Comparison of ENCODE assay signal across 21 cellular contexts in the genomic region with DNA sequence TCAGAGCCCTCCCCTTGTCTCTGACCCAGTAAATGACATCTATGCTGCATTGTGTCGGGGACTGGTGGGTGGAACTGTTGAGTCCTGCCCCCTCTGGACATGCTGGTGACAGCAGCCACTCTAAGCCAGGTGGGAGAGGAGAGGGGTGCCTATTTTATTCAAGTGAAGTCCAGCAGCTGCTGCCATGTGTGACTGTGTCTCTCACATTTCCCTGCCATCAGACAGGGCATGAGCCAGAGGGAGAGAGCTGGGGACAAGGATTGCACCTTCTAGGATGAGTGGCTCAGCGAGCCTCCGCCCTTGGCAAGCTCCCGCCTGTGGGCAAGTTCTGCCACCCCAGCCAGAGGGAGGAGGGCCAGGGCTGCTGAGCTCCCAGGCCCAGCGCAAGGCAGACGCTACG. TPM values are rescaled to one million over a fixed set of nuclear protein-coding genes. Genes with fewer than 3 reads are reported as not detected.
A peak's percentile ranks its signal among the peaks of the same experiment; 100 is the strongest.
DNase-seq lines count a peak whose midpoint lies in the region; ATAC-seq, FAIRE-seq and TF ChIP-seq lines count a peak whose summit lies in the region.
"Had no signal": no experiment of that assay in that cellular context is flagged by ENCODE, and none has a peak within 500 bp of the region (broad histone marks: within the 10 kb centered on the region; RNA-seq: fewer than 3 reads in every experiment).

No MANE protein-coding gene starts in this region.

- no peak overlapping the region for H2BK5ac ChIP-seq in mesendoderm (ENCODE audit: low read length)

- no peak overlapping the region for H3K18ac ChIP-seq in mesendoderm (ENCODE audit: low read length)

- ATAC-seq in SK-N-SH treated with all-trans-retinoic acid at 6 μM for 48 hours (no peak; the same call in 2 of the 3 replicates), GM12878 (peak; percentile 66; the same call in 2 of the 3 replicates), GM19467 (IDR thresholded peaks at IDR 0.05; ENCODE audit: unreplicated experiment) (no peak), GM21526 (IDR thresholded peaks at IDR 0.05; ENCODE audit: low FRiP score, unreplicated experiment) (no peak)

- H3K4me1 ChIP-seq in SK-N-SH (ENCODE audit: control insufficient read depth in 1 of 2, insufficient read depth in 2 of 2, low read depth in 1 of 2, low read length in 1 of 2): no peaks in the 10 kb centered on the region
- H3K4me1 ChIP-seq in GM12878 (ENCODE audit: control insufficient read depth, insufficient read depth, low read length): no peaks in the 10 kb centered on the region
- no peaks in the 10 kb centered on the region for H3K4me1 ChIP-seq in mesendoderm (ENCODE audit: control insufficient read depth, low read depth, low read length)
- no peaks in the 10 kb centered on the region for H3K4me1 ChIP-seq in vagina
- H3K4me1 ChIP-seq: A549, colonic mucosa, prostate gland had no signal

- H4K5ac ChIP-seq in mesendoderm (ENCODE audit: low read length): no peak overlapping the region

- no peak overlapping the region for H3K4me3 ChIP-seq in SK-N-SH (ENCODE audit: low read depth in 2 of 2, low read length in 1 of 2)
- no peak overlapping the region for H3K4me3 ChIP-seq in GM12878
- no peak overlapping the region for H3K4me3 ChIP-seq in mesendoderm (ENCODE audit: low read length)
- no peak overlapping the region for H3K4me3 ChIP-seq in vagina
- H3K4me3 ChIP-seq: A549, colonic mucosa, prostate gland had no signal

- TF ChIP-seq POLR2A in GM12878 (IDR thresholded peaks at IDR 0.05; ENCODE audit: low read depth, low read length) (no peak), vagina (IDR thresholded peaks at IDR 0.05) (no peak)

- TF ChIP-seq RAD21 in SK-N-SH (IDR thresholded peaks at IDR 0.05; ENCODE audit: low read length) (no peak), GM12878 (IDR thresholded peaks at IDR 0.05; ENCODE audit: insufficient read depth, low read depth, low read length) (no peak; the same call in 1 of the 2 replicates)

- H3K27me3 ChIP-seq in SK-N-SH (ENCODE audit: insufficient read depth) (no peaks in the 10 kb centered on the region), GM12878 (replicated peaks in 1 of 2; ENCODE audit: control insufficient read depth in 2 of 2, insufficient read depth in 2 of 2, low read length in 1 of 2) (no peaks in the 10 kb centered on the region; a peak in 1 of 4 replicates), mesendoderm (ENCODE audit: insufficient read depth, low read length, poor library complexity) (no peaks in the 10 kb centered on the region), vagina (no peaks in the 10 kb centered on the region)
- H3K27me3 ChIP-seq: colonic mucosa had no signal

- H2AK5ac ChIP-seq in mesendoderm (ENCODE audit: low read length): no peak overlapping the region

- CTCF ChIA-PET in SK-N-SH (lab: Yijun Ruan, JAX): no interaction called here
- CTCF ChIA-PET in GM12878 (lab: Yijun Ruan, JAX): no interaction called here

- intact Hi-C loops in GM12878 (cut with micrococcal nuclease; ENCODE audit: unreplicated experiment) (no loop called here), vagina (cut with DNase I) (no loop called here)

- DNase-seq in SK-N-SH (peak; percentile 46), GM12878 (ENCODE audit: low read depth, low spot score) (no peak), mesendoderm (peak; percentile 47), vagina (ENCODE audit: extremely low spot score in 2 of 2) (peak; percentile 60 to 89), dermis blood vessel endothelial cell (no peak)
- DNase-seq: CD4-positive, alpha-beta T cell; colonic mucosa; NCI-H2107; stimulated activated CD4-positive, alpha-beta T cell treated with anti-CD3 and anti-CD28 coated beads, Interleukin-15, amount 100 ng/mL, for 24 hours; SW 1271 had no signal

- TF ChIP-seq CTCF in SK-N-SH (IDR thresholded peaks at IDR 0.05): no peak
- TF ChIP-seq CTCF in GM12878 (IDR thresholded peaks at IDR 0.05 in 2 of 3, conservative IDR thresholded peaks at IDR 0.05 in 1 of 3; ENCODE audit: control insufficient read depth in 2 of 3, extremely low read depth in 1 of 3, insufficient read depth in 1 of 3, low read depth in 3 of 3, low read length in 3 of 3): no peak
- no peak for TF ChIP-seq CTCF in vagina (IDR thresholded peaks at IDR 0.05)

- H4K20me1 ChIP-seq in SK-N-SH (ENCODE audit: insufficient read depth) (no peaks in the 10 kb centered on the region), GM12878 (ENCODE audit: control insufficient read depth, insufficient read depth) (no peaks in the 10 kb centered on the region)

- no peak overlapping the region for H2AFZ ChIP-seq in SK-N-SH (ENCODE audit: low read depth)
- H2AFZ ChIP-seq in GM12878 (ENCODE audit: control insufficient read depth, low read depth, low read length): no peak overlapping the region

- H3K36me3 ChIP-seq in SK-N-SH (replicated peaks in 1 of 2; ENCODE audit: control insufficient read depth in 1 of 2, insufficient read depth in 2 of 2, low read length in 1 of 2): no peaks in the 10 kb centered on the region
- H3K36me3 ChIP-seq in GM12878 (ENCODE audit: control insufficient read depth in 2 of 2, insufficient read depth in 2 of 2, low read length in 1 of 2): no peaks in the 10 kb centered on the region
- H3K36me3 ChIP-seq in mesendoderm (ENCODE audit: control insufficient read depth, insufficient read depth, low read length): no peaks in the 10 kb centered on the region
- no peaks in the 10 kb centered on the region for H3K36me3 ChIP-seq in vagina
- H3K36me3 ChIP-seq: colonic mucosa, prostate gland had no signal

- TF ChIP-seq EP300 in SK-N-SH (IDR thresholded peaks at IDR 0.05; ENCODE audit: borderline replicate concordance in 1 of 2, low read depth in 1 of 2, low read length in 1 of 2) (no peak), GM12878 (IDR thresholded peaks at IDR 0.05; ENCODE audit: borderline replicate concordance in 1 of 2, control insufficient read depth in 1 of 2, low read depth in 2 of 2, low read length in 2 of 2) (no peak)

- no TSS peak for BruUV-seq in GM12878 (replicated peaks; lab: Mats Ljungman, UMichigan)

- RAD21 ChIA-PET in GM12878 (lab: Charles Lee; ENCODE audit: unreplicated experiment): no interaction called here

- SMC1A ChIA-PET in GM12878 (lab: Charles Lee; ENCODE audit: uncharacterized antibody, unreplicated experiment): no interaction called here

- POLR2A ChIA-PET in SK-N-SH (lab: Yijun Ruan, JAX): no interaction called here
- POLR2A ChIA-PET in GM12878 (lab: Charles Lee): no interaction called here

- no peaks in the 10 kb centered on the region for H3F3A ChIP-seq in SK-N-SH (replicated peaks; ENCODE audit: insufficient read depth)

- no peak overlapping the region for H2BK15ac ChIP-seq in mesendoderm (replicated peaks; ENCODE audit: low read depth)

- H3K79me1 ChIP-seq in mesendoderm (ENCODE audit: low read length): no peaks in the 10 kb centered on the region

- no peak overlapping the region for H3K4ac ChIP-seq in mesendoderm (ENCODE audit: low read depth, low read length)

- H3K79me2 ChIP-seq in SK-N-SH (ENCODE audit: insufficient read depth): no peaks in the 10 kb centered on the region
- H3K79me2 ChIP-seq in GM12878 (ENCODE audit: control insufficient read depth, insufficient read depth, low read length): no peaks in the 10 kb centered on the region
- H3K79me2 ChIP-seq in mesendoderm (ENCODE audit: control insufficient read depth, insufficient read depth, low read length): no peaks in the 10 kb centered on the region

- no peak overlapping the region for H2BK120ac ChIP-seq in mesendoderm (ENCODE audit: low read depth, low read length)

- no peak overlapping the region for H3K27ac ChIP-seq in SK-N-SH (ENCODE audit: low read depth in 2 of 2, low read length in 1 of 2)
- H3K27ac ChIP-seq in GM12878 (ENCODE audit: control insufficient read depth, insufficient read depth): no peak overlapping the region
- H3K27ac ChIP-seq in mesendoderm (ENCODE audit: low read depth, low read length): no peak overlapping the region
- H3K27ac ChIP-seq in vagina: no peak overlapping the region
- H3K27ac ChIP-seq: colonic mucosa, prostate gland, VCaP had no signal

- 79% methylated on average over 5 of the region's 7 CpGs for WGBS in SK-N-SH (ENCODE audit: low lambda C conversion rate)
- WGBS in GM12878 (ENCODE audit: insufficient coverage, insufficient replicate concordance, low lambda C conversion rate, missing lambda C conversion rate): 46% methylated on average over 7 of the region's 7 CpGs
- no CpG with 5 or more reads among the region's 7 CpGs for WGBS in mesendoderm (ENCODE audit: extremely low coverage, insufficient coverage, low lambda C conversion rate)

- no peak overlapping the region for H4K8ac ChIP-seq in mesendoderm (ENCODE audit: low read depth, low read length)

- H3K9me3 ChIP-seq in SK-N-SH (no peaks in the 10 kb centered on the region), GM12878 (replicated peaks; ENCODE audit: control insufficient read depth, insufficient read depth, low read length) (no peaks in the 10 kb centered on the region), vagina (no peaks in the 10 kb centered on the region)
- H3K9me3 ChIP-seq: A549, colonic mucosa, prostate gland had no signal

- in situ Hi-C loops in GM12878 (cut with MboI): no loop called here

- H3K9ac ChIP-seq in SK-N-SH (no peak overlapping the region), GM12878 (ENCODE audit: control insufficient read depth, insufficient read depth, low read length) (no peak overlapping the region), mesendoderm (ENCODE audit: low read length) (no peak overlapping the region)

- peak overlapping the region; percentile 15 for H3K56ac ChIP-seq in mesendoderm (ENCODE audit: low read length)

- FAIRE-seq in GM12878 (lab: Jason Lieb, UNC): no peak
- FAIRE-seq: A549, astrocyte, HTR-8/SVneo had no signal

- H3K23ac ChIP-seq in mesendoderm (ENCODE audit: low read length): peak overlapping the region; percentile 24

- H3K4me2 ChIP-seq in SK-N-SH (no peak overlapping the region), GM12878 (ENCODE audit: control insufficient read depth, insufficient read depth) (no peak overlapping the region), mesendoderm (ENCODE audit: low read length) (no peak overlapping the region)
- H3K4me2 ChIP-seq: A549 had no signal

- no peaks in the 10 kb centered on the region for H3K9me2 ChIP-seq in SK-N-SH

RNA-seq across cellular contexts. Expression of a gene that starts 13.7 kb away (rescaled TPM):
- 1.2 and 1.4 TPM in 2 replicates for polyA plus RNA-seq in SK-N-SH (2012; rRNA removed)
- polyA plus RNA-seq in SK-N-SH (2012; cell fraction: cytosol; rRNA removed): 0.22 and 0.79 TPM in 2 replicates
- polyA plus RNA-seq in SK-N-SH (2012; cell fraction: nucleus; rRNA removed): 1.4 and 1.5 TPM in 2 replicates
- 0.47 and 1.4 TPM in 2 replicates for total RNA-seq in GM12878 (2013; cell fraction: nucleolus; rRNA removed)
- not detected in 2 replicates for total RNA-seq in GM12878 (2014; rRNA removed)
- total RNA-seq in GM12878 (2014; rRNA removed; fragmentation: Illumina TruSeq; extraction: Trizol): not detected in 2 replicates
- not detected in 2 replicates for total RNA-seq in GM12878 (2021)
- not detected for polyA plus RNA-seq in GM12878 (2011; ENCODE audit: low read depth)
- polyA plus RNA-seq in GM12878 (2011; rRNA removed): 0.12 TPM in 2 replicates
- polyA plus RNA-seq in GM12878 (2011; cell fraction: cytosol; rRNA removed): 0.12 and 0.15 TPM in 2 replicates
- polyA plus RNA-seq in GM12878 (2011; cell fraction: nucleus; rRNA removed): 0.27 and 0.83 TPM in 2 replicates
- 0.25 TPM in 1 of 2 replicates, not detected in the other for polyA plus RNA-seq in GM12878 (2012)
- polyA plus RNA-seq in GM12878 (2014; fragmentation: Illumina TruSeq; extraction: Trizol): not detected in 2 replicates
- not detected for polyA plus RNA-seq in GM12878 (2014; fragmentation: Nextera tagmentation; extraction: Ambion mirVana)
- not detected in 2 replicates for polyA plus RNA-seq in GM12878 (2014; rRNA removed)
- polyA plus RNA-seq in GM12878 (2016; fragmentation: Nextera tagmentation; extraction: Ambion mirVana): not detected
- polyA minus RNA-seq in GM12878 (2011; rRNA and poly(A)+ RNA removed): 0.10 and 1.7 TPM in 2 replicates
- not detected in 2 replicates for polyA minus RNA-seq in GM12878 (2011; cell fraction: cytosol; rRNA and poly(A)+ RNA removed)
- polyA minus RNA-seq in GM12878 (2011; cell fraction: nucleus; rRNA and poly(A)+ RNA removed): not detected in 2 replicates
- polyA plus RNA-seq in mesendoderm (2013, experiment 1 of 2): 0.69 TPM
- 0.81 TPM for polyA plus RNA-seq in mesendoderm (2013, experiment 2 of 2)
- 4.9 TPM for total RNA-seq in vagina
- 0.17 and 0.33 TPM in 2 replicates for total RNA-seq in dermis blood vessel endothelial cell
- total RNA-seq: CD4-positive, alpha-beta T cell had no signal

RNA-seq across cellular contexts. Expression of a gene that starts 33.1 kb away (rescaled TPM):
- not detected in 2 replicates for polyA plus RNA-seq in SK-N-SH (2012; rRNA removed)
- not detected in 2 replicates for polyA plus RNA-seq in SK-N-SH (2012; cell fraction: cytosol; rRNA removed)
- not detected in 2 replicates for polyA plus RNA-seq in SK-N-SH (2012; cell fraction: nucleus; rRNA removed)
- total RNA-seq in GM12878 (2013; cell fraction: nucleolus; rRNA removed): not detected in 2 replicates
- not detected in 2 replicates for total RNA-seq in GM12878 (2014; rRNA removed)
- total RNA-seq in GM12878 (2014; rRNA removed; fragmentation: Illumina TruSeq; extraction: Trizol): not detected in 2 replicates
- not detected in 2 replicates for total RNA-seq in GM12878 (2021)
- not detected for polyA plus RNA-seq in GM12878 (2011; ENCODE audit: low read depth)
- polyA plus RNA-seq in GM12878 (2011; rRNA removed): not detected in 2 replicates
- not detected in 2 replicates for polyA plus RNA-seq in GM12878 (2011; cell fraction: cytosol; rRNA removed)
- polyA plus RNA-seq in GM12878 (2011; cell fraction: nucleus; rRNA removed): not detected in 2 replicates
- not detected in 2 replicates for polyA plus RNA-seq in GM12878 (2012)
- not detected in 2 replicates for polyA plus RNA-seq in GM12878 (2014; fragmentation: Illumina TruSeq; extraction: Trizol)
- polyA plus RNA-seq in GM12878 (2014; fragmentation: Nextera tagmentation; extraction: Ambion mirVana): not detected
- polyA plus RNA-seq in GM12878 (2014; rRNA removed): not detected in 2 replicates
- polyA plus RNA-seq in GM12878 (2016; fragmentation: Nextera tagmentation; extraction: Ambion mirVana): not detected
- polyA minus RNA-seq in GM12878 (2011; rRNA and poly(A)+ RNA removed): not detected in 2 replicates
- not detected in 2 replicates for polyA minus RNA-seq in GM12878 (2011; cell fraction: cytosol; rRNA and poly(A)+ RNA removed)
- polyA minus RNA-seq in GM12878 (2011; cell fraction: nucleus; rRNA and poly(A)+ RNA removed): not detected in 2 replicates
- not detected for polyA plus RNA-seq in mesendoderm (2013, experiment 1 of 2)
- not detected for polyA plus RNA-seq in mesendoderm (2013, experiment 2 of 2)
- not detected for total RNA-seq in vagina
- total RNA-seq in dermis blood vessel endothelial cell: not detected in 2 replicates
- total RNA-seq: astrocyte; CD4-positive, alpha-beta T cell; colonic mucosa; Daoy; mucosa of gallbladder; prostate gland had no signal
- polyA plus RNA-seq: A549, esophagus had no signal

Comparison
In these comparisons a context has a peak if more than half of its experiments do, and no peak if none do; other contexts are left out.
1. DNase-seq: peak in SK-N-SH (single experiment), mesendoderm (single experiment) and vagina (2 of 2); none in GM12878 (single experiment) and dermis blood vessel endothelial cell (single experiment).